ENCODE assay signal across 9 cellular contexts in genomic region chr18:3217930-3218647, GRCh38. TPM values are rescaled to one million over a fixed set of nuclear protein-coding genes. Genes with fewer than 3 reads are reported as not detected.
DNase-seq lines count a peak whose midpoint lies in the region; ATAC-seq and TF ChIP-seq lines count a peak whose summit lies in the region.
"Had no signal": no experiment of that assay in that cellular context is flagged by ENCODE, and none has a peak within 500 bp of the region (broad histone marks: within the 10 kb centered on the region; RNA-seq: fewer than 3 reads in every experiment).

No MANE protein-coding gene starts in this region.

- H3K27ac ChIP-seq in lower lobe of right lung (no peak overlapping the region), esophagus squamous epithelium (peak overlapping the region in 2 of 4 donors; percentile 44 to 79), thyroid gland (no peak overlapping the region)

- DNase-seq in A172 (ENCODE audit: low spot score), result peak; percentile 26
- DNase-seq in LNCaP clone FGC (ENCODE audit: low read depth), result peak; percentile 33
- peak; percentile 59 for DNase-seq in choroid plexus epithelial cell (ENCODE audit: low read depth)
- no peak for DNase-seq in lower lobe of right lung
- no peak for DNase-seq in activated CD4-positive, CD25-positive, alpha-beta regulatory T cell treated with anti-CD3 and anti-CD28 coated beads, Interleukin-2, amount 50 U/mL, for 72 hours
- no peak for DNase-seq in esophagus squamous epithelium (lab: John Stamatoyannopoulos, UW)
- no peak for DNase-seq in thyroid gland
- DNase-seq: trophoblast cell had no signal

- H3K27me3 ChIP-seq in lower lobe of right lung (ENCODE audit: low read depth), result no peaks in the 10 kb centered on the region
- H3K27me3 ChIP-seq in esophagus squamous epithelium, result no peaks in the 10 kb centered on the region
- no peaks in the 10 kb centered on the region for H3K27me3 ChIP-seq in thyroid gland

- H3K36me3 ChIP-seq in lower lobe of right lung (no peaks in the 10 kb centered on the region), esophagus squamous epithelium (no peaks in the 10 kb centered on the region), thyroid gland (no peaks in the 10 kb centered on the region)

- no peak for TF ChIP-seq POLR2A in esophagus squamous epithelium (IDR thresholded peaks at IDR 0.05)
- no peak for TF ChIP-seq POLR2A in thyroid gland (IDR thresholded peaks at IDR 0.05)

- H3K4me1 ChIP-seq in lower lobe of right lung, result no peaks in the 10 kb centered on the region
- H3K4me1 ChIP-seq in esophagus squamous epithelium, result peaks cover 0 to 19% (median 4%) of the 10 kb centered on the region in 3 donors
- H3K4me1 ChIP-seq in thyroid gland, result no peaks in the 10 kb centered on the region

- intact Hi-C loops in lower lobe of right lung (cut with DNase I), result no loop called here
- intact Hi-C loops in esophagus squamous epithelium (cut with DNase I), result no loop called here
- intact Hi-C loops in thyroid gland (cut with DNase I), result no loop called here

- H3K4me3 ChIP-seq in LNCaP clone FGC (ENCODE audit: low read depth, low read length) (no peak overlapping the region), choroid plexus epithelial cell (ENCODE audit: low read depth, low read length) (no peak overlapping the region), lower lobe of right lung (no peak overlapping the region), esophagus squamous epithelium (no peak overlapping the region), thyroid gland (replicated peaks in 1 of 3) (no peak overlapping the region)

- peak; percentile 57 to 59 for ATAC-seq in lower lobe of right lung
- no peak for ATAC-seq in HG02678 (IDR thresholded peaks at IDR 0.05; ENCODE audit: unreplicated experiment)

- WGBS in esophagus squamous epithelium, 2 donors, result 30 to 34% methylated on average over 3 of the region's 3 CpGs
- 41 to 42% methylated on average over 3 of the region's 3 CpGs for WGBS in thyroid gland, 2 donors

- TF ChIP-seq CTCF in LNCaP clone FGC (IDR thresholded peaks at IDR 0.05; ENCODE audit: control insufficient read depth, extremely low read depth, insufficient read depth) (no peak), choroid plexus epithelial cell (conservative IDR thresholded peaks at IDR 0.05; ENCODE audit: low read depth, low read length) (no peak), lower lobe of right lung (IDR thresholded peaks at IDR 0.05) (no peak), esophagus squamous epithelium (IDR thresholded peaks at IDR 0.05) (no peak), thyroid gland (IDR thresholded peaks at IDR 0.05) (no peak)

- no peaks in the 10 kb centered on the region for H3K9me3 ChIP-seq in lower lobe of right lung
- no peaks in the 10 kb centered on the region for H3K9me3 ChIP-seq in esophagus squamous epithelium
- H3K9me3 ChIP-seq in thyroid gland, result no peaks in the 10 kb centered on the region

RNA-seq across cellular contexts. Expression of gene MYOM1, which starts 1.7 kb away (rescaled TPM):
- not detected in 2 replicates for total RNA-seq in A172 (2014; rRNA removed; shearing (Covaris generic))
- total RNA-seq in lower lobe of right lung (5.0 TPM), esophagus squamous epithelium (1 to 10 TPM in 1 of 4 donors, under 1 TPM in 3; 0.23 to 2.5 (median 0.52) TPM), thyroid gland (1 to 10 TPM; 2.3 to 3.1 (median 3.1) TPM)

RNA-seq across cellular contexts. Expression of gene MYL12A, which starts 29.5 kb away (rescaled TPM):
- total RNA-seq in A172 (2014; rRNA removed; shearing (Covaris generic)), result 1,577 and 1,578 TPM in 2 replicates
- total RNA-seq in lower lobe of right lung (481 TPM), esophagus squamous epithelium (100 to 1,000 TPM; 281 to 361 (median 317) TPM), thyroid gland (100 to 1,000 TPM; 306 to 544 (median 331) TPM)

RNA-seq across cellular contexts. Expression of gene MYL12B, which starts 43.8 kb away (rescaled TPM):
- 633 and 743 TPM in 2 replicates for total RNA-seq in A172 (2014; rRNA removed; shearing (Covaris generic))
- total RNA-seq in lower lobe of right lung, result 318 TPM
- 100 to 1,000 TPM; 362 to 430 (median 386) TPM for total RNA-seq in esophagus squamous epithelium
- 100 to 1,000 TPM; 334 to 467 (median 446) TPM for total RNA-seq in thyroid gland

Comparison
In these comparisons a context has a peak if more than half of its experiments do, and no peak if none do; other contexts are left out.
1. DNase-seq: peak in A172 (single experiment), LNCaP clone FGC (single experiment) and choroid plexus epithelial cell (single experiment); none in lower lobe of right lung (single experiment), activated CD4-positive, CD25-positive, alpha-beta regulatory T cell treated with anti-CD3 and anti-CD28 coated beads, Interleukin-2, amount 50 U/mL, for 72 hours (single experiment), esophagus squamous epithelium (single experiment) and thyroid gland (0 of 2).